15 cellular contexts compared by ENCODE assay signal in genomic region chr20:58621906-58622548, GRCh38. TPM values are rescaled to one million over a fixed set of nuclear protein-coding genes. Genes with fewer than 3 reads are reported as not detected.
A peak's percentile ranks its signal among the peaks of the same experiment; 100 is the strongest.
DNase-seq lines count a peak whose midpoint lies in the region; TF ChIP-seq lines count a peak whose summit lies in the region.
"Had no signal": no experiment of that assay in that cellular context is flagged by ENCODE, and none has a peak within 500 bp of the region (broad histone marks: within the 10 kb centered on the region; RNA-seq: fewer than 3 reads in every experiment).

No MANE protein-coding gene starts in this region.

- no peak overlapping the region for H3K4me2 ChIP-seq in Loucy (ENCODE audit: low read depth, low read length, poor library complexity, severe bottlenecking)

- no peaks in the 10 kb centered on the region for H4K20me1 ChIP-seq in Loucy (ENCODE audit: insufficient read depth, low read length, poor library complexity, severe bottlenecking)

- WGBS in prostate gland, result 92% methylated on average over 9 of the region's 9 CpGs

- H3K4me1 ChIP-seq in Loucy (ENCODE audit: insufficient read depth, low read length, poor library complexity, severe bottlenecking) (no peaks in the 10 kb centered on the region), prostate gland (replicated peaks) (no peaks in the 10 kb centered on the region)

- DNase-seq in DMS53 (lab: John Stamatoyannopoulos, UW) (peak; percentile 23), DMS53 treated with DMSO at 0.1 percent for 48 hours (lab: John Stamatoyannopoulos, UW; ENCODE audit: unreplicated experiment) (no peak), choroid plexus epithelial cell (ENCODE audit: low read depth) (no peak), progenitor cell of endocrine pancreas (ENCODE audit: low spot score, unreplicated experiment) (no peak), prostate gland (ENCODE audit: low spot score) (no peak), AML-193 (lab: John Stamatoyannopoulos, UW) (no peak)
- no peak for DNase-seq in stimulated activated CD8-positive, alpha-beta memory T cell treated with anti-CD3 and anti-CD28 coated beads, Interleukin-4, amount 100 ng/mL, for 48 hours
- DNase-seq: 8988T, Calu3, NCI-H1694 treated with DMSO at 0.1 percent for 48 hours, NCI-H510A, OCI-M1 had no signal

- H3K9ac ChIP-seq in Loucy (ENCODE audit: low read depth, low read length, poor library complexity, severe bottlenecking), result no peak overlapping the region

- no peaks in the 10 kb centered on the region for H3K9me2 ChIP-seq in Loucy (replicated peaks; ENCODE audit: low read depth, low read length)

- no peak overlapping the region for H3K27ac Mint-ChIP-seq in progenitor cell of endocrine pancreas
- H3K27ac Mint-ChIP-seq: activated naive CD4-positive, alpha-beta T cell treated with anti-CD3 and anti-CD28 coated beads, Interleukin-2, amount 50 U/mL, for 24 hours had no signal

- H2AFZ ChIP-seq in Loucy (ENCODE audit: low read length), result no peak overlapping the region

- H3K4me3 Mint-ChIP-seq in progenitor cell of endocrine pancreas (ENCODE audit: low read depth), result no peak overlapping the region
- H3K4me3 Mint-ChIP-seq: activated naive CD4-positive, alpha-beta T cell treated with anti-CD3 and anti-CD28 coated beads, Interleukin-2, amount 50 U/mL, for 24 hours had no signal

- H3F3A ChIP-seq in Loucy (ENCODE audit: low read depth), result no peaks in the 10 kb centered on the region

- H3K27me3 ChIP-seq in Loucy (ENCODE audit: insufficient read depth, low read length, poor library complexity, severe bottlenecking) (no peaks in the 10 kb centered on the region), prostate gland (replicated peaks; ENCODE audit: insufficient read depth) (no peaks in the 10 kb centered on the region)

- H3K36me3 ChIP-seq in Loucy (ENCODE audit: insufficient read depth, low read length) (no peaks in the 10 kb centered on the region), prostate gland (no peaks in the 10 kb centered on the region)

- H3K9me3 ChIP-seq in Loucy (ENCODE audit: insufficient read depth, low read depth, low read length), result no peaks in the 10 kb centered on the region
- H3K9me3 ChIP-seq in prostate gland, result no peaks in the 10 kb centered on the region

- no peaks in the 10 kb centered on the region for H3K36me3 Mint-ChIP-seq in progenitor cell of endocrine pancreas (ENCODE audit: insufficient read depth)
- H3K36me3 Mint-ChIP-seq: activated naive CD4-positive, alpha-beta T cell treated with anti-CD3 and anti-CD28 coated beads, Interleukin-2, amount 50 U/mL, for 24 hours had no signal

- H3K27me3 Mint-ChIP-seq in progenitor cell of endocrine pancreas, result peaks cover 36% of the 10 kb centered on the region
- H3K27me3 Mint-ChIP-seq: activated naive CD4-positive, alpha-beta T cell treated with anti-CD3 and anti-CD28 coated beads, Interleukin-2, amount 50 U/mL, for 24 hours had no signal

- peak; percentile 31; the same call in 1 of the 2 replicates for TF ChIP-seq CTCF in Loucy (conservative IDR thresholded peaks at IDR 0.05; ENCODE audit: low read length)
- peak; percentile 42 for TF ChIP-seq CTCF in choroid plexus epithelial cell (conservative IDR thresholded peaks at IDR 0.05; ENCODE audit: low read depth, low read length)
- TF ChIP-seq CTCF in progenitor cell of endocrine pancreas (IDR thresholded peaks at IDR 0.05; ENCODE audit: unreplicated experiment), result peak; percentile 27
- TF ChIP-seq CTCF in prostate gland (IDR thresholded peaks at IDR 0.05), result no peak

- H3K4me1 Mint-ChIP-seq in progenitor cell of endocrine pancreas (ENCODE audit: low read depth), result no peaks in the 10 kb centered on the region

- intact Hi-C loops in prostate gland (cut with DNase I), result no loop called here

- no peaks in the 10 kb centered on the region for H3K79me2 ChIP-seq in Loucy (ENCODE audit: insufficient read depth, low read length)

- H3K9me3 Mint-ChIP-seq in progenitor cell of endocrine pancreas (ENCODE audit: low read depth), result peaks cover 4% of the 10 kb centered on the region
- H3K9me3 Mint-ChIP-seq: activated naive CD4-positive, alpha-beta T cell treated with anti-CD3 and anti-CD28 coated beads, Interleukin-2, amount 50 U/mL, for 24 hours had no signal

- H3K27ac ChIP-seq in prostate gland, result no peak overlapping the region

- TF ChIP-seq POLR2A in prostate gland (IDR thresholded peaks at IDR 0.05), result no peak

- no peak overlapping the region for H3K4me3 ChIP-seq in Loucy (ENCODE audit: low read length, poor library complexity, severe bottlenecking)
- H3K4me3 ChIP-seq in choroid plexus epithelial cell (ENCODE audit: low read depth, low read length), result no peak overlapping the region
- H3K4me3 ChIP-seq in prostate gland, result no peak overlapping the region
- H3K4me3 ChIP-seq: skin epidermis had no signal

RNA-seq across cellular contexts. Expression of gene STX16, which starts 29.1 kb away (rescaled TPM):
- total RNA-seq in progenitor cell of endocrine pancreas (78.8 and 85.6 TPM in 2 replicates), prostate gland (100 to 1,000 TPM in 1 of 2 donors, 10 to 100 TPM in 1; 34.3 to 115 TPM)

Comparison
In these comparisons a context has a peak if more than half of its experiments do, and no peak if none do; other contexts are left out.
1. CTCF ChIP-seq: peak in Loucy (single experiment), choroid plexus epithelial cell (single experiment) and progenitor cell of endocrine pancreas (single experiment); none in prostate gland (0 of 4).